Comparison of ENCODE assay signal across 8 cellular contexts in genomic region chr16:58025351-58026138, GRCh38. TPM values are rescaled to one million over a fixed set of nuclear protein-coding genes. Genes with fewer than 3 reads are reported as not detected.
DNase-seq lines count a peak whose midpoint lies in the region; ATAC-seq, FAIRE-seq and TF ChIP-seq lines count a peak whose summit lies in the region.

Gene MMP15 (plus strand): TSS chr16:58025754. CDS start chr16:58026351, 597 bp downstream.

- WGBS in testis, 2 donors = 1% methylated on average over 20 to 60 of the region's 90 CpGs

- H3K36me3 ChIP-seq in testis (ENCODE audit: low read depth, missing control alignments) = no peaks in the 10 kb centered on the region

- POLR2A ChIA-PET in AG04449 (lab: Yijun Ruan, JAX) (interaction anchor here (0.7 kb wide), 1 partner anchor 225 kb away, joined by 3 read pairs; no protein-coding TSS in a partner anchor), RWPE1 (lab: Yijun Ruan, JAX; ENCODE audit: low non-redundant PET) (no interaction called here)

- DNase-seq in AG04449 (ENCODE audit: low read depth, low spot score) (no peak), HTR-8/SVneo (ENCODE audit: insufficient read length, low spot score) (peak; percentile 67), RWPE1 (ENCODE audit: low spot score) (peak; percentile 68), glomerular endothelial cell (ENCODE audit: extremely low read depth, low read depth, low spot score) (no peak), nucleus accumbens (lab: John Stamatoyannopoulos, UW) (peak in 32 of 56 donors; percentile 8 to 69 (median 37)), testis (peak; percentile 87)
- peak; percentile 73 for DNase-seq in activated naive CD4-positive, alpha-beta T cell treated with Interleukin-2 at 50 U/mL for 16 hours

- H3K4me1 ChIP-seq in testis = peaks cover 57% of the 10 kb centered on the region

- H3K4me3 ChIP-seq in AG04449 (ENCODE audit: low read depth, low read length) (peak within 1 kb of the TSS; percentile 60), testis (peak within 1 kb of the TSS; percentile 70 to 76)

- H3K9me3 ChIP-seq in testis = no peaks in the 10 kb centered on the region

- TF ChIP-seq CTCF in AG04449 (IDR thresholded peaks at IDR 0.05; ENCODE audit: insufficient read depth, low read length, missing control alignments) (no peak), RWPE1 (conservative IDR thresholded peaks at IDR 0.05; ENCODE audit: low read depth) (no peak), testis (IDR thresholded peaks at IDR 0.05) (no peak)

- peak; percentile 79 for FAIRE-seq in HTR-8/SVneo (lab: Jason Lieb, UNC)

- CTCF ChIA-PET in AG04449 (lab: Yijun Ruan, JAX) = interaction anchor here (0.9 to 5.6 kb wide), 5 partner anchors 8 to 102 kb away, joined by 3 to 23 read pairs (median 4); no protein-coding TSS in a partner anchor
- CTCF ChIA-PET in RWPE1 (lab: Yijun Ruan, JAX) = interaction anchor here (1.1 to 1.9 kb wide), 4 partner anchors 11 to 102 kb away, joined by 3 to 5 read pairs (median 4); no protein-coding TSS in a partner anchor

- H3K27ac ChIP-seq in RWPE1 (peak within 1 kb of the TSS; percentile 81), testis (peak within 1 kb of the TSS; percentile 74 to 80)

- peak; percentile 65 for ATAC-seq in GM18867 (IDR thresholded peaks at IDR 0.05; ENCODE audit: unreplicated experiment)

- intact Hi-C loops in testis (cut with DNase I; ENCODE audit: low total_unique reads) = loop anchor here (5.0 kb wide), 1 partner anchor 97 kb away; no protein-coding TSS in a partner anchor

- no peak for TF ChIP-seq POLR2A in testis (IDR thresholded peaks at IDR 0.05)

- no peaks in the 10 kb centered on the region for H3K27me3 ChIP-seq in testis

RNA-seq across cellular contexts. Expression of gene MMP15, which starts in this region (rescaled TPM):
- total RNA-seq in glomerular endothelial cell = 41.2 and 60.8 TPM in 2 replicates
- 100 to 1,000 TPM; 194 to 300 TPM for total RNA-seq in testis
- 80.6 TPM for polyA plus RNA-seq in testis (ENCODE audit: insufficient read depth, low read depth, low replicate concordance)

Comparison
In these comparisons a context has a peak if more than half of its experiments do, and no peak if none do; other contexts are left out.
1. DNase-seq: peak in HTR-8/SVneo (single experiment), RWPE1 (single experiment), activated naive CD4-positive, alpha-beta T cell treated with Interleukin-2 at 50 U/mL for 16 hours (single experiment), nucleus accumbens (32 of 56) and testis (single experiment); none in AG04449 (single experiment) and glomerular endothelial cell (single experiment).